ENCODE assay signal across 13 cellular contexts in the genomic region with DNA sequence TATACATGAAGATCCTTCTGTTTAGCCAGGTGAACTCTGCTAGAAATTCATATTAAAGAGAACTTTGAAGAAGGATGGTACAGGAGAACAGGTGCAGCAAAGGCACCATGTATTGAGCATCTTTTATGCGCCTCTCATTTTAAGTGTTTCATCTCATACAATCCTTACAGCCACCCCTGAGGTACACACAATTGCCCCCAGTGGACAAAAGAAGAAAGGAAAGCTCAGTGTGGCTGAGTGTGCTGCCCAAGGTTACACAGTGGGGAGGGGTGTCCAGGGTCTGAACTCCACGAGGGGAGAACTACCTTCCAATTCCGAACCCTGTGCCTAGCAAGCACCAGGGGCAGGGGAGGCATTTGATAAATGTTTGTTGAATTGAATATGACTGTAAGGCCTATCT.
DNase-seq lines count a peak whose midpoint lies in the region; ATAC-seq, FAIRE-seq and TF ChIP-seq lines count a peak whose summit lies in the region.
"Had no signal": no experiment of that assay in that cellular context is flagged by ENCODE, and none has a peak within 500 bp of the region (broad histone marks: within the 10 kb centered on the region; RNA-seq: fewer than 3 reads in every experiment).

No MANE protein-coding gene starts in this region.

- no peak for TF ChIP-seq POLR2A in HepG2 (IDR thresholded peaks at IDR 0.05; ENCODE audit: insufficient read depth in 1 of 2, low read depth in 2 of 2, low read length in 2 of 2)
- no peak for TF ChIP-seq POLR2A in right lobe of liver (IDR thresholded peaks at IDR 0.05)

- TF ChIP-seq RAD21 in HepG2 (CRISPR knock-in tag; IDR thresholded peaks at IDR 0.05): no peak

- no peak overlapping the region for H3K4me3 Mint-ChIP-seq in CD14-positive monocyte

- POLR2A ChIA-PET in HepG2 (lab: Yijun Ruan, JAX): no interaction called here

- H3K27ac ChIP-seq in HepG2 (ENCODE audit: extremely low read length, insufficient read depth, low read length): no peak overlapping the region
- no peak overlapping the region for H3K27ac ChIP-seq in right lobe of liver
- no peak overlapping the region for H3K27ac ChIP-seq in upper lobe of right lung

- H3K27me3 ChIP-seq in HepG2 (ENCODE audit: control insufficient read depth in 1 of 2, insufficient read depth in 2 of 2, low read length in 2 of 2) (no peaks in the 10 kb centered on the region), right lobe of liver (no peaks in the 10 kb centered on the region), bronchial epithelial cell (ENCODE audit: control insufficient read depth, insufficient read depth, low read length) (no peaks in the 10 kb centered on the region), upper lobe of right lung (no peaks in the 10 kb centered on the region)
- H3K27me3 ChIP-seq: MG63 had no signal

- H3K4me3 ChIP-seq in HepG2 (replicated peaks in 1 of 3; ENCODE audit: insufficient read depth in 1 of 3, low read depth in 2 of 3, low read length in 3 of 3) (no peak overlapping the region), right lobe of liver (no peak overlapping the region), bronchial epithelial cell (ENCODE audit: low read depth, low read length) (no peak overlapping the region), upper lobe of right lung (no peak overlapping the region)
- H3K4me3 ChIP-seq: MG63 had no signal

- no peak for TF ChIP-seq EP300 in HepG2 (IDR thresholded peaks at IDR 0.05; ENCODE audit: low read depth in 2 of 2, low read length in 2 of 2)
- TF ChIP-seq EP300 in HepG2 (CRISPR knock-in tag; IDR thresholded peaks at IDR 0.05; ENCODE audit: borderline replicate concordance): no peak

- DNase-seq in HepG2 (ENCODE audit: low spot score): no peak
- DNase-seq in right lobe of liver: no peak
- no peak for DNase-seq in bronchial epithelial cell (ENCODE audit: low read depth)
- DNase-seq in upper lobe of right lung: no peak
- DNase-seq in head of caudate nucleus: no peak
- DNase-seq in CD14-positive monocyte (ENCODE audit: low spot score): no peak
- DNase-seq in iPS-NIHi7 (ENCODE audit: extremely low spot score): no peak
- DNase-seq: mesendoderm; MG63; NK-92 treated with Interleukin-12 subunit alpha and Interleukin-12 subunit beta, amount 100 ng/mL, for 24 hours; right cardiac atrium; T-helper 2 cell had no signal

- intact Hi-C loops in HepG2 (cut with micrococcal nuclease; ENCODE audit: unreplicated experiment) (loop anchor here (2.0 kb wide), 1 partner anchor 98 kb away; a partner anchor contains a TSS), right lobe of liver (cut with DNase I) (no loop called here), upper lobe of right lung (cut with DNase I) (no loop called here), head of caudate nucleus (cut with DNase I) (no loop called here), CD14-positive monocyte (cut with micrococcal nuclease) (no loop called here)

- H2AFZ ChIP-seq in HepG2 (ENCODE audit: low read length): no peak overlapping the region

- H3K9ac ChIP-seq in HepG2 (ENCODE audit: insufficient read depth, low read depth, low read length): no peak overlapping the region

- ATAC-seq in HepG2: peak; percentile 93
- no peak for ATAC-seq in right lobe of liver
- ATAC-seq in HG03354 (IDR thresholded peaks at IDR 0.05; ENCODE audit: poor library complexity, severe bottlenecking, unreplicated experiment): peak; percentile 82
- peak; percentile 25 for ATAC-seq in upper lobe of right lung
- ATAC-seq: right cardiac atrium had no signal

- in situ Hi-C loops in HepG2 (cut with HindIII; ENCODE audit: extremely low pct_ligation_motif_present, low pct_unique_long_range_greater_than_20kb): no loop called here

- FAIRE-seq in HepG2 (lab: Jason Lieb, UNC) (no peak), bronchial epithelial cell (lab: Jason Lieb, UNC) (no peak)

- CTCF ChIA-PET in HepG2 (lab: Yijun Ruan, JAX; ENCODE audit: low intra/inter-chr PET ratio, low total read pairs): no interaction called here

- peaks cover 0 to 5% (median 2%) of the 10 kb centered on the region in 7 donors for H3K9me3 Mint-ChIP-seq in CD14-positive monocyte

- peaks cover 12% of the 10 kb centered on the region for H3K4me1 ChIP-seq in HepG2 (ENCODE audit: insufficient read depth, low read length)
- H3K4me1 ChIP-seq in right lobe of liver: no peaks in the 10 kb centered on the region
- H3K4me1 ChIP-seq in upper lobe of right lung: no peaks in the 10 kb centered on the region

- H3K4me1 Mint-ChIP-seq in CD14-positive monocyte: no peaks in the 10 kb centered on the region

- H3K36me3 ChIP-seq in HepG2 (replicated peaks in 1 of 2; ENCODE audit: control insufficient read depth in 1 of 2, insufficient read depth in 2 of 2, low read length in 2 of 2) (no peaks in the 10 kb centered on the region), right lobe of liver (no peaks in the 10 kb centered on the region), bronchial epithelial cell (ENCODE audit: control insufficient read depth, insufficient read depth, low read length) (no peaks in the 10 kb centered on the region), upper lobe of right lung (no peaks in the 10 kb centered on the region)
- H3K36me3 ChIP-seq: MG63 had no signal

- H3K27me3 Mint-ChIP-seq in CD14-positive monocyte (ENCODE audit: low read depth in 3 of 3): peaks cover 0 to 3% (median 1%) of the 10 kb centered on the region in 3 donors

- 36% methylated on average over 3 of the region's 3 CpGs for WGBS in HepG2 (ENCODE audit: low lambda C conversion rate)
- WGBS in right lobe of liver (ENCODE audit: insufficient coverage, low coverage, low lambda C conversion rate, missing lambda C conversion rate): 46% methylated on average over 2 of the region's 3 CpGs

- H3K9me3 ChIP-seq in HepG2 (ENCODE audit: low read length): no peaks in the 10 kb centered on the region
- H3K9me3 ChIP-seq in right lobe of liver: no peaks in the 10 kb centered on the region
- H3K9me3 ChIP-seq in upper lobe of right lung: no peaks in the 10 kb centered on the region
- H3K9me3 ChIP-seq: MG63 had no signal

- no peak overlapping the region for H3K4me2 ChIP-seq in HepG2 (ENCODE audit: low read depth, low read length)

- BruUV-seq in HepG2 (replicated peaks; lab: Mats Ljungman, UMichigan): no TSS peak

- no peak overlapping the region for H3K27ac Mint-ChIP-seq in CD14-positive monocyte

- H3K36me3 Mint-ChIP-seq in CD14-positive monocyte: no peaks in the 10 kb centered on the region

- H4K20me1 ChIP-seq in HepG2 (ENCODE audit: insufficient read depth, low read length): no peaks in the 10 kb centered on the region

- TF ChIP-seq CTCF in HepG2 (CRISPR knock-in tag; IDR thresholded peaks at IDR 0.05) (no peak), right lobe of liver (IDR thresholded peaks at IDR 0.05) (no peak), bronchial epithelial cell (IDR thresholded peaks at IDR 0.05; ENCODE audit: insufficient read depth, low read length, severe bottlenecking) (peak; percentile 19), upper lobe of right lung (IDR thresholded peaks at IDR 0.05) (no peak), CD14-positive monocyte (IDR thresholded peaks at IDR 0.05) (no peak)

- H3K79me2 ChIP-seq in HepG2 (ENCODE audit: insufficient read depth, low read length): no peaks in the 10 kb centered on the region

TF ChIP-seq in HepG2, 621 proteins besides CTCF, POLR2A, EP300 and RAD21:
- TF ChIP-seq TMF1 (CRISPR knock-in tag; IDR thresholded peaks at IDR 0.05; ENCODE audit: low read depth) (no peak), ZNF484 (CRISPR knock-in tag; IDR thresholded peaks at IDR 0.05; ENCODE audit: borderline replicate concordance, low read depth) (no peak), SOX6 (IDR thresholded peaks at IDR 0.05) (no peak), SOX6 (CRISPR knock-in tag; IDR thresholded peaks at IDR 0.05) (no peak), ZNF558 (CRISPR knock-in tag; IDR thresholded peaks at IDR 0.05; ENCODE audit: borderline replicate concordance) (no peak), EED (CRISPR knock-in tag; IDR thresholded peaks at IDR 0.05) (no peak), ZNF138 (CRISPR knock-in tag; IDR thresholded peaks at IDR 0.05; ENCODE audit: low read depth) (no peak), SRSF1 (optimal IDR thresholded peaks at IDR 0.05; ENCODE audit: low read depth, low read length) (no peak), YEATS2 (CRISPR knock-in tag; IDR thresholded peaks at IDR 0.05; ENCODE audit: borderline replicate concordance) (no peak), ZNF205 (CRISPR knock-in tag; IDR thresholded peaks at IDR 0.05) (no peak), ZZZ3 (CRISPR knock-in tag; IDR thresholded peaks at IDR 0.05; ENCODE audit: borderline replicate concordance) (no peak), ZNF235 (CRISPR knock-in tag; IDR thresholded peaks at IDR 0.05; ENCODE audit: borderline replicate concordance) (no peak)
TF ChIP-seq in HepG2: peak in this region for 0.

Comparison
In these comparisons a context has a peak if more than half of its experiments do, and no peak if none do; other contexts are left out.
1. ATAC-seq: peak in HepG2 (single experiment), HG03354 (single experiment) and upper lobe of right lung (single experiment); none in right lobe of liver (0 of 4).